ENCODE assay signal across 17 cellular contexts in genomic region chr4:3865986-3866812, GRCh38.
A peak's percentile ranks its signal among the peaks of the same experiment; 100 is the strongest.
DNase-seq lines count a peak whose midpoint lies in the region; ATAC-seq, FAIRE-seq and TF ChIP-seq lines count a peak whose summit lies in the region.
"Had no signal": no experiment of that assay in that cellular context is flagged by ENCODE, and none has a peak within 500 bp of the region (broad histone marks: within the 10 kb centered on the region; RNA-seq: fewer than 3 reads in every experiment).

No MANE protein-coding gene starts in this region.

- no peak overlapping the region for H3K14ac ChIP-seq in H9 (ENCODE audit: insufficient read depth, low read length)
- H3K14ac ChIP-seq in H1 (ENCODE audit: insufficient read length): no peak overlapping the region

- no peak for FAIRE-seq in H1 (lab: Jason Lieb, UNC)
- FAIRE-seq: H54 had no signal

- H4K20me1 ChIP-seq in H9 (ENCODE audit: control insufficient read depth, insufficient read depth, insufficient read length) (no peaks in the 10 kb centered on the region), H1 (replicated peaks in 1 of 2; ENCODE audit: control insufficient read depth in 1 of 2, insufficient read depth in 2 of 2, low read length in 2 of 2) (peaks cover 0 to 3% of the 10 kb centered on the region in 2 experiments)

- WGBS in H9 (ENCODE audit: extremely low coverage, insufficient read length, low lambda C conversion rate): no CpG with 5 or more reads among the region's 24 CpGs
- 87% methylated on average over 6 of the region's 24 CpGs; no CpG with 5 or more reads in 1 of the 2 experiments for WGBS in H1 (ENCODE audit: extremely low coverage in 1 of 2, insufficient coverage in 1 of 2, insufficient read length in 1 of 2, insufficient replicate concordance in 2 of 2, low coverage in 1 of 2, low lambda C conversion rate in 2 of 2, missing lambda C conversion rate in 1 of 2), 2 experiments
- WGBS in esophagus muscularis mucosa: 83% methylated on average over 21 of the region's 24 CpGs

- DNase-seq in 8988T (peak; percentile 17), H9 (peak; percentile 18), H1 (ENCODE audit: low read depth in 1 of 2, low spot score in 2 of 2) (no peak), posterior vena cava (ENCODE audit: low spot score) (peak; percentile 75), esophagus muscularis mucosa (ENCODE audit: extremely low spot score) (no peak), mucosa of gallbladder (ENCODE audit: low spot score) (no peak)
- DNase-seq: BE2C, DMS 273 treated with DMSO at 0.1 percent for 48 hours, NCI-H1417, NCI-H1930, NCI-H2171, NCI-H446 treated with DMSO at 0.1 percent for 48 hours, NCI-H748 treated with DMSO at 0.1 percent for 48 hours, SIG-M5 had no signal

- no peak overlapping the region for H3K4ac ChIP-seq in H9 (ENCODE audit: low read depth, low read length)
- no peak overlapping the region for H3K4ac ChIP-seq in H1 (replicated peaks; ENCODE audit: insufficient read length, low read depth, low read length)

- H3K4me3 ChIP-seq in H1 (ENCODE audit: extremely low read depth in 1 of 4, insufficient read depth in 2 of 4, low read depth in 3 of 4, low read length in 4 of 4): no peak overlapping the region
- no peak overlapping the region for H3K4me3 ChIP-seq in esophagus muscularis mucosa

- H3K79me2 ChIP-seq in H9 (ENCODE audit: insufficient read depth, low read length) (no peaks in the 10 kb centered on the region), H1 (ENCODE audit: control insufficient read depth in 1 of 2, insufficient read depth in 2 of 2, low read length in 2 of 2) (no peaks in the 10 kb centered on the region; a peak in 1 of 4 replicates)

- CTCF ChIA-PET in H1 (lab: Charles Lee; ENCODE audit: partially characterized antibody): interaction anchor here (0.8 to 2.7 kb wide), 4 partner anchors 10 to 119 kb away, joined by 3 to 12 read pairs (median 7); no protein-coding TSS in a partner anchor

- H2BK12ac ChIP-seq in H9 (ENCODE audit: insufficient read length, low read depth, low read length) (no peak overlapping the region), H1 (ENCODE audit: low read depth, low read length) (peak overlapping the region; percentile 97; the same call in 1 of the 2 replicates)

- H2BK20ac ChIP-seq in H9 (ENCODE audit: low read depth, low read length, poor library complexity, severe bottlenecking) (no peak overlapping the region), H1 (ENCODE audit: low read length) (0 out of 2 replicates have a peak overlapping the region, but pooled peaks have one; percentile 72)

- 0 out of 7 replicates have a peak overlapping the region, but pooled peaks of 1 of the 3 experiments have one; percentile 16 for H3K27ac Mint-ChIP-seq in H9
- H3K27ac Mint-ChIP-seq: IgD-negative memory B cell had no signal

- no peak for TF ChIP-seq EP300 in H1 (IDR thresholded peaks at IDR 0.05; ENCODE audit: borderline replicate concordance in 1 of 2, low read depth in 2 of 2, low read length in 2 of 2)
- TF ChIP-seq EP300 in esophagus muscularis mucosa (IDR thresholded peaks at IDR 0.05): no peak

- H4K5ac ChIP-seq in H9 (ENCODE audit: insufficient read length, low read depth, low read length) (no peak overlapping the region), H1 (ENCODE audit: insufficient read length, low read depth, low read length) (no peak overlapping the region)

- H4K91ac ChIP-seq in H9 (ENCODE audit: insufficient read length, low read depth, low read length) (no peak overlapping the region), H1 (replicated peaks; ENCODE audit: insufficient read length, low read length) (no peak overlapping the region)

- peaks cover 30% of the 10 kb centered on the region for H3K27me3 Mint-ChIP-seq in H9 (ENCODE audit: low read depth)

- H2BK15ac ChIP-seq in H9 (ENCODE audit: low read depth, low read length) (no peak overlapping the region), H1 (ENCODE audit: low read length) (peak overlapping the region; percentile 88; the same call in 1 of the 2 replicates)

- no peak overlapping the region for H3K27ac ChIP-seq in H9 (ENCODE audit: insufficient read length, low read depth, low read length)
- H3K27ac ChIP-seq in H1 (ENCODE audit: low read depth, low read length): no peak overlapping the region
- no peak overlapping the region for H3K27ac ChIP-seq in esophagus muscularis mucosa (replicated peaks in 1 of 4)

- H3K56ac ChIP-seq in H9 (ENCODE audit: insufficient read length, low read depth, low read length): no peak overlapping the region
- H3K56ac ChIP-seq in H1 (replicated peaks; ENCODE audit: insufficient read length, low read depth, low read length): no peak overlapping the region

- TF ChIP-seq POLR2A in H1 (IDR thresholded peaks at IDR 0.05; ENCODE audit: control extremely low read depth in 1 of 2, low read depth in 2 of 2, low read length in 2 of 2) (no peak), esophagus muscularis mucosa (IDR thresholded peaks at IDR 0.05; ENCODE audit: low read depth) (no peak)

- no peak overlapping the region for H3T11ph ChIP-seq in H9 (ENCODE audit: low read length)

- TF ChIP-seq CTCF in H9 (conservative IDR thresholded peaks at IDR 0.05) (no peak), H1 (IDR thresholded peaks at IDR 0.05; ENCODE audit: control extremely low read depth in 1 of 3, insufficient read depth in 1 of 3, low read depth in 1 of 3, low read length in 3 of 3) (no peak), esophagus muscularis mucosa (IDR thresholded peaks at IDR 0.05) (no peak)

- H3K9ac ChIP-seq in H9 (ENCODE audit: extremely low read depth, insufficient read length, low read length): no peak overlapping the region
- H3K9ac ChIP-seq in H1 (replicated peaks in 1 of 4; ENCODE audit: extremely low read depth in 1 of 4, low read depth in 3 of 4, low read length in 3 of 4): no peak overlapping the region

- TF ChIP-seq RAD21 in H1 (IDR thresholded peaks at IDR 0.05 in 1 of 2, conservative IDR thresholded peaks at IDR 0.05 in 1 of 2; ENCODE audit: low read depth in 2 of 2, low read length in 2 of 2): no peak

- peaks cover 2% of the 10 kb centered on the region; the same call in 1 of the 2 replicates for H3K27me3 ChIP-seq in H9 (ENCODE audit: insufficient read depth, low read length)
- peaks cover 0 to 15% (median 10%) of the 10 kb centered on the region in 4 experiments; a peak in 5 of 7 replicates for H3K27me3 ChIP-seq in H1 (replicated peaks in 1 of 4; ENCODE audit: control insufficient read depth in 3 of 4, extremely low read depth in 1 of 4, insufficient read depth in 3 of 4, low read length in 3 of 4)
- H3K27me3 ChIP-seq in esophagus muscularis mucosa: peaks cover 0 to 92% (median 2%) of the 10 kb centered on the region in 4 donors
- H3K27me3 ChIP-seq: BE2C had no signal

- H3K4me1 ChIP-seq in H9 (ENCODE audit: insufficient read depth, low read length): peaks cover 11% of the 10 kb centered on the region; the same call in 1 of the 2 replicates
- H3K4me1 ChIP-seq in H1 (replicated peaks in 1 of 4; ENCODE audit: control insufficient read depth in 3 of 4, insufficient read depth in 4 of 4, low read length in 3 of 4): peaks cover 3 to 22% (median 13%) of the 10 kb centered on the region in 4 experiments
- H3K4me1 ChIP-seq in esophagus muscularis mucosa: peaks cover 0 to 8% (median 2%) of the 10 kb centered on the region in 4 donors
- H3K4me1 ChIP-seq: BE2C had no signal

- H4K8ac ChIP-seq in H9 (replicated peaks; ENCODE audit: insufficient read length, low read depth, low read length): no peak overlapping the region
- H4K8ac ChIP-seq in H1 (ENCODE audit: extremely low read depth, insufficient read depth, low read length): no peak overlapping the region; the same call in 1 of the 2 replicates

- H3K23me2 ChIP-seq in H9 (ENCODE audit: insufficient read length, low read depth, low read length, poor library complexity, severe bottlenecking) (peaks cover 2% of the 10 kb centered on the region), H1 (ENCODE audit: low read depth, low read length) (peaks cover 13% of the 10 kb centered on the region)

- H2AFZ ChIP-seq in H9 (ENCODE audit: low read length): no peak overlapping the region
- no peak overlapping the region for H2AFZ ChIP-seq in H1 (ENCODE audit: low read length)

- H3K79me1 ChIP-seq in H9 (ENCODE audit: insufficient read depth, low read depth, low read length, poor library complexity, severe bottlenecking): no peaks in the 10 kb centered on the region
- no peaks in the 10 kb centered on the region for H3K79me1 ChIP-seq in H1 (ENCODE audit: low read depth, low read length)

- H3K36me3 ChIP-seq in H1 (ENCODE audit: control insufficient read depth in 2 of 4, insufficient read depth in 4 of 4, low read length in 3 of 4) (no peaks in the 10 kb centered on the region), esophagus muscularis mucosa (no peaks in the 10 kb centered on the region)
- H3K36me3 ChIP-seq: BE2C had no signal

- H3K23ac ChIP-seq in H9 (ENCODE audit: insufficient read length, low read depth, low read length): no peak overlapping the region
- no peak overlapping the region for H3K23ac ChIP-seq in H1 (ENCODE audit: insufficient read length)

- H3K18ac ChIP-seq in H9 (ENCODE audit: insufficient read length, low read depth, low read length) (no peak overlapping the region), H1 (ENCODE audit: extremely low read depth, low read length) (no peak overlapping the region)

- ATAC-seq in HG03196 (IDR thresholded peaks at IDR 0.05; ENCODE audit: unreplicated experiment): no peak

- H3K9me3 Mint-ChIP-seq in H9: peaks cover 6 to 7% of the 10 kb centered on the region in 2 experiments; a peak in 4 of 5 replicates
- H3K9me3 Mint-ChIP-seq: IgD-negative memory B cell had no signal

- H3K9me3 ChIP-seq in H9 (ENCODE audit: control insufficient read depth, low read depth, low read length): no peaks in the 10 kb centered on the region
- H3K9me3 ChIP-seq in H1 (ENCODE audit: insufficient read depth in 2 of 2, low read depth in 1 of 2, low read length in 1 of 2): peaks cover 0 to 9% of the 10 kb centered on the region in 2 experiments; a peak in 1 of 4 replicates
- H3K9me3 ChIP-seq in esophagus muscularis mucosa: no peaks in the 10 kb centered on the region
- H3K9me3 ChIP-seq: BE2C had no signal

- H2AK5ac ChIP-seq in H9 (ENCODE audit: insufficient read length, low read length): no peak overlapping the region
- H2AK5ac ChIP-seq in H1 (ENCODE audit: low read depth, low read length): no peak overlapping the region

- no peak overlapping the region for H3K4me2 ChIP-seq in H9 (ENCODE audit: insufficient read depth, insufficient read length, low read length)
- no peak overlapping the region for H3K4me2 ChIP-seq in H1 (ENCODE audit: insufficient read depth in 1 of 2, low read depth in 2 of 2, low read length in 2 of 2)

- intact Hi-C loops in posterior vena cava (cut with DNase I): no loop called here
- intact Hi-C loops in esophagus muscularis mucosa (cut with DNase I): no loop called here

- H2BK120ac ChIP-seq in H9 (ENCODE audit: low read depth, low read length, poor library complexity, severe bottlenecking) (no peak overlapping the region), H1 (replicated peaks; ENCODE audit: low read depth, low read length) (no peak overlapping the region)

- H3K4me3 Mint-ChIP-seq in H9: no peak overlapping the region

- H3K36me3 Mint-ChIP-seq in H9 (ENCODE audit: insufficient read depth in 1 of 3, low read depth in 3 of 3): peaks cover 0 to 6% (median 6%) of the 10 kb centered on the region in 3 experiments; a peak in 4 of 7 replicates
- H3K36me3 Mint-ChIP-seq: IgD-negative memory B cell had no signal

- peaks cover 15 to 26% of the 10 kb centered on the region in 2 experiments for H3K4me1 Mint-ChIP-seq in H9

- POLR2A ChIA-PET in H1 (lab: Charles Lee; ENCODE audit: partially characterized antibody): interaction anchor here (0.6 kb wide), 1 partner anchor 29 kb away, joined by 4 read pairs; no protein-coding TSS in a partner anchor

- H2BK5ac ChIP-seq in H9 (ENCODE audit: insufficient read length, low read length): no peak overlapping the region
- H2BK5ac ChIP-seq in H1 (ENCODE audit: low read depth, low read length): peak overlapping the region; percentile 66; the same call in 1 of the 2 replicates

Comparison
In these comparisons a context has a peak if more than half of its experiments do, and no peak if none do; other contexts are left out.
1. DNase-seq: peak in 8988T (single experiment), H9 (single experiment) and posterior vena cava (single experiment); none in H1 (0 of 2), esophagus muscularis mucosa (single experiment) and mucosa of gallbladder (single experiment).